Comparison of ENCODE assay signal across 19 cellular contexts in genomic region chr1:3310718-3311400, GRCh38.
"Had no signal": no experiment of that assay in that cellular context is flagged by ENCODE, and none has a peak within 500 bp of the region (broad histone marks: within the 10 kb centered on the region; RNA-seq: fewer than 3 reads in every experiment).

No MANE protein-coding gene starts in this region.

- H3K9me3 ChIP-seq: lower lobe of right lung, right atrium auricular region, upper lobe of right lung had no signal

- H3K4me1 ChIP-seq: foreskin keratinocyte had no signal

- H3K27me3 ChIP-seq: right atrium auricular region, upper lobe of right lung had no signal

- H3K4me3 ChIP-seq: hepatocyte, lower lobe of right lung, right atrium auricular region, upper lobe of right lung had no signal

- H3K4me2 ChIP-seq: hepatocyte had no signal

- H2AFZ ChIP-seq: hepatocyte had no signal

- DNase-seq: activated B cell treated with CpG ODN at 0.5 μM for 24 hours; activated CD4-positive, alpha-beta T cell treated with anti-CD3 and anti-CD28 coated beads for 48 hours; activated CD8-positive, alpha-beta T cell treated with anti-CD3 and anti-CD28 coated beads for 36 hours; activated naive CD4-positive, alpha-beta T cell treated with Interleukin-2 at 50 U/mL for 16 hours; activated T-cell treated with anti-CD3 and anti-CD28 coated beads, Interleukin-2, amount 50 U/mL, for 1 hour; anterior cingulate cortex; foreskin keratinocyte; islet precursor cell; lower lobe of right lung; stimulated activated CD4-positive, alpha-beta T cell treated with anti-CD3 and anti-CD28 coated beads, Interleukin-2, amount 100 ng/mL, for 24 hours; stimulated activated naive CD4-positive, alpha-beta T cell treated with Interleukin-2 at 50 U/mL for 16 hours; substantia nigra; T-cell; upper lobe of right lung had no signal

- H3K79me2 ChIP-seq: hepatocyte had no signal

- ATAC-seq: activated CD8-positive, alpha-beta T cell treated with anti-CD3 and anti-CD28 coated beads for 36 hours; foreskin keratinocyte; lower lobe of right lung; natural killer cell treated with Interleukin-12 subunit alpha and Interleukin-12 subunit beta and Interleukin-15 and Interleukin-18, amount 100 ng/mL, for 72 hours; SK-N-SH treated with all-trans-retinoic acid at 6 μM for 48 hours; T-cell; upper lobe of right lung had no signal

- H3K27ac ChIP-seq: epithelial cell of prostate, foreskin keratinocyte, hepatocyte, lower lobe of right lung, upper lobe of right lung had no signal

- H3K36me3 ChIP-seq: lower lobe of right lung, right atrium auricular region, upper lobe of right lung had no signal
